3 cellular contexts compared by ENCODE assay signal in the genomic region with DNA sequence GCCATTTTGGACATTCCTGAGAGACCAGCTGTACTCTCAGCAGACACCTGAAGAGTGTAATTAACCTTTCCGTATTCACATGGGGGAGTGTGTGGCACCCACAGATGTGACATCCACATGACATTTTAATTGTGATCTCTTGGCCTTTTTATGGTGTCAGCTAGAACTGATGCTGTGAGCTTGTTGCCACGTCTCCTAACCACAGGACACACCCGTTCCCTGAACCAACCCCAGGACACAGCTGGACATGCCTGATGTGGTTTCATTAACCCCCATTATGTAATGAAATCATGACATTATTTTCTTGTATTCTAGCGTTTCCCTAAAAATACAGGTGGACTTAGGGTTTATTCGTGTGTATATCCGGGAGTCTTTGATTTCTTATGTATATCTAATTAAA.
"Had no signal": no experiment of that assay in that cellular context is flagged by ENCODE, and none has a peak within 500 bp of the region (broad histone marks: within the 10 kb centered on the region; RNA-seq: fewer than 3 reads in every experiment).

No MANE protein-coding gene starts in this region.

- ATAC-seq: GM12878 had no signal

- DNase-seq: GDM1, GF-D8 had no signal

- H3K4me3 ChIP-seq: GM12878 had no signal
